In the genomic region with DNA sequence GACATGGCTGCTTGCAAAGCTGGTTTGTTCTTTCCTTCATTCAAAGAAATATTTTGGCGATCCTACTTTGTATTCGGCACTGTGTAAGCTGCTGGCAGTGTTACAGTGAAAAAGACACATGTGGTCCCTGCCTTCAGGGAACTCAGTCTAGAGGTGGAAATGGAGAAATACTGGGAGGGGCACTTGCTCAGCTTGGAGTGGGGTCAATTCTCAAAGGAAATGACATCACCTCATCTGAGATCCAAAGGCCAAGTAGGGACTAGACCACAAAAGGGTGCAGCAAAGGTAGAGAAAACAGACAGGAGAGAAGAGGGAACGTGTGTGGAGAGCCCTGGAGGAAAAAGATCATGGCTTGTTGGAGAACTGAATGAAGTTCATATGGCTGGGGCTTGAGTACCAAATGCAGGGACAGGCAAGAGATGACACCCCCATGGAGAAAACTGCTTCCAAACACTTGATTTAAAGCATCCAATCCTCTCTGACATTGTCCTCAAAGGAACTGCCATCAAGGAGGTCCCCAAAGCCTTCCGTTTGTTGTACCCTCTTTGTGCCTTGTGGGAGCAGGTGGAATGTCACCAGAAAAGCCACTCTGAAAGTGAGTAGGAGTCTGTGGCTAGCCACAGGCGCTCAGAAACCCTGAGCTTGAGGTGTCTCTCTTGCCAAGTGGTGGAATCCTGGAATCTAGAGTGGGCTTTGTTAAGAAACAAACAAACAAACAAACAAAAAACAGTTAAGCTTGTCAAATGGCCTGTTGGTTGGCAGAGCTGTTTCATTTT, we compare ENCODE assay signal across 8 cellular contexts. TPM values are rescaled to one million over a fixed set of nuclear protein-coding genes. Genes with fewer than 3 reads are reported as not detected.
A peak's percentile ranks its signal among the peaks of the same experiment; 100 is the strongest.
DNase-seq lines count a peak whose midpoint lies in the region; ATAC-seq, FAIRE-seq and TF ChIP-seq lines count a peak whose summit lies in the region.

No MANE protein-coding gene starts in this region.

- DNase-seq in stimulated activated CD4-positive, alpha-beta T cell treated with anti-CD3 and anti-CD28 coated beads, Interleukin-15, amount 100 ng/mL, for 24 hours, result peak; percentile 37
- DNase-seq in stimulated activated CD4-positive, alpha-beta T cell treated with anti-CD3 and anti-CD28 coated beads, Interleukin-1b, Interleukin-23, amount 100 ng/mL, for 48 hours, result no peak
- DNase-seq in left ventricle myocardium inferior, result no peak
- no peak for DNase-seq in activated effector memory CD4-positive, alpha-beta T cell treated with Interleukin-2 at 50 U/mL for 16 hours
- no peak for DNase-seq in RCC 7860 (ENCODE audit: low spot score)
- no peak for DNase-seq in NK-92 treated with Interleukin-12 subunit alpha and Interleukin-12 subunit beta, amount 100 ng/mL, for 24 hours (lab: John Stamatoyannopoulos, UW)

- H3K36me3 ChIP-seq in left ventricle myocardium inferior, result peaks cover 51% of the 10 kb centered on the region

- intact Hi-C loops in left ventricle myocardium inferior (cut with micrococcal nuclease), result no loop called here

- TF ChIP-seq CTCF in left ventricle myocardium inferior (IDR thresholded peaks at IDR 0.05; ENCODE audit: borderline replicate concordance), result no peak

- peaks cover 15% of the 10 kb centered on the region for H3K4me1 ChIP-seq in left ventricle myocardium inferior

- no peak for FAIRE-seq in RCC 7860 (lab: Jason Lieb, UNC)

- no peaks in the 10 kb centered on the region for H3K9me3 ChIP-seq in left ventricle myocardium inferior (replicated peaks)

- H3K4me3 ChIP-seq in left ventricle myocardium inferior, result no peak overlapping the region

- H3K27ac ChIP-seq in angular gyrus (ENCODE audit: low read depth, low read length) (peak overlapping the region; percentile 0), left ventricle myocardium inferior (replicated peaks) (peak overlapping the region; percentile 36)

- no peak for ATAC-seq in GM21367 (IDR thresholded peaks at IDR 0.05; ENCODE audit: unreplicated experiment)

- H3K27me3 ChIP-seq in left ventricle myocardium inferior (ENCODE audit: low read depth), result no peaks in the 10 kb centered on the region

RNA-seq across cellular contexts. Expression of a gene that starts 48.3 kb away (rescaled TPM):
- 2.6 TPM for total RNA-seq in left ventricle myocardium inferior

RNA-seq across cellular contexts. Expression of a gene that starts 48.4 kb away (rescaled TPM):
- 9.2 TPM for total RNA-seq in left ventricle myocardium inferior

RNA-seq across cellular contexts. Expression of a gene that starts 48.6 kb away (rescaled TPM):
- total RNA-seq in left ventricle myocardium inferior, result 10.5 TPM
